16 cellular contexts compared by ENCODE assay signal in genomic region chr12:5964913-5965900, GRCh38. TPM values are rescaled to one million over a fixed set of nuclear protein-coding genes. Genes with fewer than 3 reads are reported as not detected.
DNase-seq lines count a peak whose midpoint lies in the region; ATAC-seq and TF ChIP-seq lines count a peak whose summit lies in the region.
"Had no signal": no experiment of that assay in that cellular context is flagged by ENCODE, and none has a peak within 500 bp of the region (broad histone marks: within the 10 kb centered on the region; RNA-seq: fewer than 3 reads in every experiment).

No MANE protein-coding gene starts in this region.

- in situ Hi-C loops in ACHN (cut with HindIII; ENCODE audit: low pct_ligation_motif_present, low pct_unique_long_range_greater_than_20kb, low sequenced_read_pairs), result no loop called here

- intact Hi-C loops in upper lobe of right lung (cut with DNase I), result no loop called here

- no peaks in the 10 kb centered on the region for H3K9me3 Mint-ChIP-seq in neural progenitor cell
- H3K9me3 Mint-ChIP-seq in CD8-positive, alpha-beta memory T cell, result no peaks in the 10 kb centered on the region
- H3K9me3 Mint-ChIP-seq: central memory CD8-positive, alpha-beta T cell; effector memory CD8-positive, alpha-beta T cell had no signal

- H3F3A ChIP-seq in neural progenitor cell (ENCODE audit: low read depth), result peaks cover 4% of the 10 kb centered on the region

- no peak overlapping the region for H3K4me2 ChIP-seq in neural progenitor cell

- POLR2A ChIA-PET in CD8-positive, alpha-beta memory T cell (lab: Charles Lee), result no interaction called here

- H2AFZ ChIP-seq in neural progenitor cell (replicated peaks), result peak overlapping the region; percentile 37

- no peaks in the 10 kb centered on the region for H3K79me2 ChIP-seq in neural progenitor cell (ENCODE audit: low read depth)

- CTCF ChIA-PET in CD8-positive, alpha-beta memory T cell (lab: Charles Lee), result interaction anchor here (1.1 to 2.1 kb wide), 5 partner anchors 9 to 74 kb away, joined by 3 to 5 read pairs (median 4); no protein-coding TSS in a partner anchor

- no peak overlapping the region for H3K9ac ChIP-seq in NT2/D1 (ENCODE audit: insufficient read length, low read depth)
- H3K9ac ChIP-seq in neural progenitor cell, result no peak overlapping the region

- no peak overlapping the region for H3K4me3 ChIP-seq in NT2/D1 (ENCODE audit: insufficient read length, low read depth)
- H3K4me3 ChIP-seq in neural progenitor cell, result no peak overlapping the region
- no peak overlapping the region for H3K4me3 ChIP-seq in upper lobe of right lung
- H3K4me3 ChIP-seq in CD8-positive, alpha-beta memory T cell (ENCODE audit: low read length), result no peak overlapping the region
- H3K4me3 ChIP-seq: GM12878, Peyer's patch, SK-N-MC had no signal

- H3K27ac Mint-ChIP-seq in neural progenitor cell, result peak overlapping the region; percentile 67
- no peak overlapping the region for H3K27ac Mint-ChIP-seq in CD8-positive, alpha-beta memory T cell
- H3K27ac Mint-ChIP-seq: effector memory CD8-positive, alpha-beta T cell had no signal

- peaks cover 5% of the 10 kb centered on the region for H3K27me3 Mint-ChIP-seq in neural progenitor cell (ENCODE audit: insufficient read depth, low read depth)
- H3K27me3 Mint-ChIP-seq in CD8-positive, alpha-beta memory T cell, result peaks cover 13 to 18% of the 10 kb centered on the region in 2 donors

- peak; percentile 44 for DNase-seq in ELF-1 (ENCODE audit: low read depth, low spot score)
- peak; percentile 77 for DNase-seq in NT2/D1 (ENCODE audit: low read depth, low spot score)
- no peak for DNase-seq in neural progenitor cell (ENCODE audit: low spot score)
- no peak for DNase-seq in ACHN
- no peak for DNase-seq in upper lobe of right lung
- no peak for DNase-seq in CD8-positive, alpha-beta memory T cell
- DNase-seq: NCI-H1436 treated with DMSO at 0.1 percent for 48 hours, NCI-H2227 treated with DMSO at 0.1 percent for 48 hours, T1000 had no signal

- H3K36me3 Mint-ChIP-seq in neural progenitor cell, result no peaks in the 10 kb centered on the region
- H3K36me3 Mint-ChIP-seq in CD8-positive, alpha-beta memory T cell, result no peaks in the 10 kb centered on the region

- H3K4me1 ChIP-seq in NT2/D1 (ENCODE audit: insufficient read depth, insufficient read length) (peaks cover 23% of the 10 kb centered on the region), neural progenitor cell (peaks cover 22% of the 10 kb centered on the region), upper lobe of right lung (no peaks in the 10 kb centered on the region)
- no peaks in the 10 kb centered on the region for H3K4me1 ChIP-seq in CD8-positive, alpha-beta memory T cell (ENCODE audit: insufficient read depth, low read length)
- H3K4me1 ChIP-seq: Peyer's patch had no signal

- H3K27ac ChIP-seq in neural progenitor cell, result no peak overlapping the region
- no peak overlapping the region for H3K27ac ChIP-seq in upper lobe of right lung
- H3K27ac ChIP-seq in CD8-positive, alpha-beta memory T cell (ENCODE audit: low read depth, low read length), result no peak overlapping the region
- H3K27ac ChIP-seq: Peyer's patch, SK-N-MC had no signal

- H3K9me3 ChIP-seq in NT2/D1 (ENCODE audit: insufficient read depth, low read length) (no peaks in the 10 kb centered on the region), neural progenitor cell (ENCODE audit: low read depth) (no peaks in the 10 kb centered on the region), upper lobe of right lung (no peaks in the 10 kb centered on the region)
- no peaks in the 10 kb centered on the region for H3K9me3 ChIP-seq in CD8-positive, alpha-beta memory T cell (ENCODE audit: low read length)
- H3K9me3 ChIP-seq: Peyer's patch had no signal

- H3K36me3 ChIP-seq in NT2/D1 (ENCODE audit: insufficient read depth, insufficient read length, low read length) (no peaks in the 10 kb centered on the region), neural progenitor cell (no peaks in the 10 kb centered on the region), upper lobe of right lung (no peaks in the 10 kb centered on the region)
- no peaks in the 10 kb centered on the region for H3K36me3 ChIP-seq in CD8-positive, alpha-beta memory T cell (ENCODE audit: insufficient read depth, low read length)
- H3K36me3 ChIP-seq: Peyer's patch had no signal

- H4K20me1 ChIP-seq in neural progenitor cell (ENCODE audit: low read depth), result no peaks in the 10 kb centered on the region

- peaks cover 45% of the 10 kb centered on the region for H3K4me1 Mint-ChIP-seq in neural progenitor cell
- no peaks in the 10 kb centered on the region for H3K4me1 Mint-ChIP-seq in CD8-positive, alpha-beta memory T cell
- H3K4me1 Mint-ChIP-seq: central memory CD8-positive, alpha-beta T cell had no signal

- TF ChIP-seq CTCF in neural progenitor cell (IDR thresholded peaks at IDR 0.05) (no peak), upper lobe of right lung (IDR thresholded peaks at IDR 0.05) (no peak)

- ATAC-seq in esophagus mucosa (peak; percentile 63), HG03175 (IDR thresholded peaks at IDR 0.05; ENCODE audit: unreplicated experiment) (no peak), upper lobe of right lung (no peak)

- H3K27me3 ChIP-seq in NT2/D1 (ENCODE audit: insufficient read depth, insufficient read length), result peaks cover 17% of the 10 kb centered on the region
- no peaks in the 10 kb centered on the region for H3K27me3 ChIP-seq in neural progenitor cell
- no peaks in the 10 kb centered on the region for H3K27me3 ChIP-seq in upper lobe of right lung
- H3K27me3 ChIP-seq in CD8-positive, alpha-beta memory T cell (ENCODE audit: insufficient read depth, low read length, poor library complexity, severe bottlenecking), result no peaks in the 10 kb centered on the region
- H3K27me3 ChIP-seq: Peyer's patch had no signal

- H3K4me3 Mint-ChIP-seq in neural progenitor cell, result peak overlapping the region; percentile 8
- H3K4me3 Mint-ChIP-seq in CD8-positive, alpha-beta memory T cell, result no peak overlapping the region
- H3K4me3 Mint-ChIP-seq: central memory CD8-positive, alpha-beta T cell; effector memory CD8-positive, alpha-beta T cell had no signal

RNA-seq across cellular contexts. Expression of gene ANO2, which starts 20.1 kb away (rescaled TPM):
- total RNA-seq in esophagus mucosa (2.0 TPM), neural progenitor cell (ENCODE audit: low replicate concordance) (4.0 and 4.8 TPM in 2 replicates), upper lobe of right lung (36.8 TPM)
- not detected for total RNA-seq in CD8-positive, alpha-beta memory T cell
- polyA plus RNA-seq in CD8-positive, alpha-beta memory T cell, result not detected
- total RNA-seq: GM12878 had no signal
- polyA plus RNA-seq: GM12878 had no signal

Comparison
In these comparisons a context has a peak if more than half of its experiments do, and no peak if none do; other contexts are left out.
1. DNase-seq: peak in ELF-1 (single experiment) and NT2/D1 (single experiment); none in neural progenitor cell (single experiment), ACHN (single experiment), upper lobe of right lung (single experiment) and CD8-positive, alpha-beta memory T cell (0 of 5).